Comparison of ENCODE assay signal across 1 cellular context in genomic region chr6:163962627-163963117, GRCh38.
TF ChIP-seq lines count a peak whose summit lies in the region.

No MANE protein-coding gene starts in this region.

TF ChIP-seq in HepG2, 621 proteins besides CTCF, POLR2A, EP300 and RAD21 (continued from another document):
- TF ChIP-seq USF2 (IDR thresholded peaks at IDR 0.05; ENCODE audit: low read depth, low read length) (no peak), USF2 (CRISPR knock-in tag; IDR thresholded peaks at IDR 0.05; ENCODE audit: borderline replicate concordance) (no peak), ELF3 (CRISPR knock-in tag; IDR thresholded peaks at IDR 0.05) (no peak), MAFK (conservative IDR thresholded peaks at IDR 0.05 in 1 of 2, IDR thresholded peaks at IDR 0.05 in 1 of 2; ENCODE audit: low read length in 2 of 2) (no peak)
